In the genomic region with DNA sequence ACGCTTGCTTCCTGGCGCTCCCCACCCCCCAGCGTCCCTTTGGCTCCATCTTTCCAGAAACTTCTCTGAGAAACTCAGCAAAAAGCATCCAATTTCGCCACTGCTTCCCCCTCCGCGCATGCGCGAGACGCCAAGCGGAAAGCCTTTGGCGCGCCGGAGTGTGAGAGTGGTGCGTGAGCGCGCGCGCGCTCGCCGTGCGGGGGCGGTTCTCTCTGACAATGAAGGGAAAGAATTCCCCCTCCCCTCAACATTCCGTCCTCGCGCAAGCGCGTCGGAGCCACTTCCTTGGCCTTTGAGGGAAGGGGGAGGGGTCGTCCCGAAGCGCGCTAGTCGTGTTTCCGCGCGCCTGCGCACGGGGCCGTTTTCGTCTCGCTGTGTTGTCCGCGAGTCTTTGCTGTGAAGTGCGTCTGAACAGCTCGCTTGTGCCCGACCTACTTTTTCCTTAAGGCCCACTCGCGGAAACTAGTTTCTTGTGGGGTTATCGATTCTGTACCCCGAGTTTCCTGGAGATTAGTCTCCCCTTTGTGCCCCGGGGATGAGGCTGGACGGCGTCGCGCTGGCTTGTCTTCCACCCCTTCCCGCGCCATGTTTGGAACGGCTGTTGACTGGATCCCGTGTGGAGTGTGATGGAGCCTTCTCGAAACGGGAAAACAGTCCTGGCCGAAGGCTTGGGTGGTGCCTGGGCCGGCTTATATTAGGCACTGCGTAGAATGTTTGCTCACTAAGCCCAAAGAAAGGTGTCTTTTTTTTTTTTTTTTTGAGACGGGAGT, we compare ENCODE assay signal across 1 cellular context.
TF ChIP-seq lines count a peak whose summit lies in the region.

No MANE protein-coding gene starts in this region.

TF ChIP-seq in HepG2, 621 proteins besides CTCF, POLR2A, EP300 and RAD21 (continued from another document and continues in another):
- TF ChIP-seq, protein P1, sequence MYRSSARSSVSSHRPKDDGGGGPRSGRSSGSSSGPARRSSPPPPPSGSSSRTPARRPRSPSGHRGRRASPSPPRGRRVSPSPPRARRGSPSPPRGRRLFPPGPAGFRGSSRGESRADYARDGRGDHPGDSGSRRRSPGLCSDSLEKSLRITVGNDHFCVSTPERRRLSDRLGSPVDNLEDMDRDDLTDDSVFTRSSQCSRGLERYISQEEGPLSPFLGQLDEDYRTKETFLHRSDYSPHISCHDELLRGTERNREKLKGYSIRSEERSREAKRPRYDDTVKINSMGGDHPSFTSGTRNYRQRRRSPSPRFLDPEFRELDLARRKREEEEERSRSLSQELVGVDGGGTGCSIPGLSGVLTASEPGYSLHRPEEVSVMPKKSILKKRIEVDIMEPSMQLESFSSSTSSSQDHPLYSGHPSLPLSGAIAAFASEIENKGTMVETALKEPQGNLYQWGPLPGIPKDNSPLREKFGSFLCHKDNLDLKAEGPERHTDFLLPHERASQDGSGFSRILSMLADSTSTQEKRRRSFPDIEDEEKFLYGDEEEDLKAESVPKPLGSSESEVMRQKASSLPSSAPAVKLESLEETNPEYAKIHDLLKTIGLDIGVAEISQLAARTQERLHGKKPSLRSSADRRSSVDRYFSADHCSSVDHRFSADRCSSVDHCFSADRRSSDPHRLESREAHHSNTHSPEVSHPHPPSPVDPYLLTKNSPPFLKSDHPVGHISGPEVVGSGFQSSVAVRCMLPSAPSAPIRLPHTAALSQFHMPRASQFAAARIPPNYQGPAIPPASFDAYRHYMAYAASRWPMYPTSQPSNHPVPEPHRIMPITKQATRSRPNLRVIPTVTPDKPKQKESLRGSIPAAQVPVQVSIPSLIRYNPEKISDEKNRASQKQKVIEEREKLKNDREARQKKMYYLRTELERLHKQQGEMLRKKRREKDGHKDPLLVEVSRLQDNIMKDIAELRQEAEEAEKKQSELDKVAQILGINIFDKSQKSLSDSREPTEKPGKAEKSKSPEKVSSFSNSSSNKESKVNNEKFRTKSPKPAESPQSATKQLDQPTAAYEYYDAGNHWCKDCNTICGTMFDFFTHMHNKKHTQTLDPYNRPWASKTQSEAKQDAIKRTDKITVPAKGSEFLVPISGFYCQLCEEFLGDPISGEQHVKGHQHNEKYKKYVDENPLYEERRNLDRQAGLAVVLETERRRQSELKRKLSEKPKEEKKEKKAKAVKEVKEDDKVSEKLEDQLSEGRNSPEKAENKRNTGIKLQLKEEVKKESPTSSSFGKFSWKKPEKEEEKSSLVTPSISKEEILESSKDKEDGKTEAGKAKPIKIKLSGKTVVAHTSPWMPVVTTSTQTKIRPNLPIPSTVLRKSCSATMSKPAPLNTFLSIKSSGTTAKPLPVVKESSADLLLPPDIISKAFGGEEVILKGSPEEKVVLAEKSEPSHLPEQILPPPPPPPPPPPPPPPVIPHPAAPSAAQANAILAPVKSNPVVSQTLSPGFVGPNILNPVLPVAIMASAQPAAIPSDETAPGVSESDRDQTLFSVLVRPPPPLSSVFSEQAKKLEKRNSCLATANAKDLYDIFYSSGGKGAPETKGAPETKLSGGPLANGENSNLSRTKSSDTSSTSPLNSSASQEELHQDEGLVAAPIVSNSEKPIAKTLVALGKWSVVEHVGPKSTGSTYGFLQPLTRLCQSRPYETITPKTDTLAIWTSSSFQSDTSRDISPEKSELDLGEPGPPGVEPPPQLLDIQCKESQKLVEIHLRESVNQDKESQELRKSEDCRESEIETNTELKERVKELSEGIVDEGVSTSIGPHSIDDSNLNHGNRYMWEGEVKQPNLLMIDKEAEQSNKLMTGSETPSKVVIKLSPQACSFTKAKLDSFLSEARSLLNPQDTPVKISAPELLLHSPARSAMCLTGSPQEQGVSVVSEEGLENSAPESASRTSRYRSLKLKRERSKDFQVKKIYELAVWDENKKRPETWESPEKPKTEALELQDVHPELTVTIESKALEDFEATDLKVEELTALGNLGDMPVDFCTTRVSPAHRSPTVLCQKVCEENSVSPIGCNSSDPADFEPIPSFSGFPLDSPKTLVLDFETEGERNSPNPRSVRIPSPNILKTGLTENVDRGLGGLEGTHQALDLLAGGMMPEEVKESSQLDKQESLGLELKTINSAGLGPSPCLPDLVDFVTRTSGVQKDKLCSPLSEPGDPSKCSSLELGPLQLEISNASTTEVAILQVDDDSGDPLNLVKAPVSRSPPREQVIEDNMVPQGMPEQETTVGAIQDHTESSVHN (CRISPR knock-in tag; IDR thresholded peaks at IDR 0.05) = no peak
- no peak for TF ChIP-seq ZNF543 (CRISPR knock-in tag; IDR thresholded peaks at IDR 0.05)
- no peak for TF ChIP-seq EZH2 (conservative IDR thresholded peaks at IDR 0.05; ENCODE audit: low read depth, low read length)
- TF ChIP-seq, protein P2, sequence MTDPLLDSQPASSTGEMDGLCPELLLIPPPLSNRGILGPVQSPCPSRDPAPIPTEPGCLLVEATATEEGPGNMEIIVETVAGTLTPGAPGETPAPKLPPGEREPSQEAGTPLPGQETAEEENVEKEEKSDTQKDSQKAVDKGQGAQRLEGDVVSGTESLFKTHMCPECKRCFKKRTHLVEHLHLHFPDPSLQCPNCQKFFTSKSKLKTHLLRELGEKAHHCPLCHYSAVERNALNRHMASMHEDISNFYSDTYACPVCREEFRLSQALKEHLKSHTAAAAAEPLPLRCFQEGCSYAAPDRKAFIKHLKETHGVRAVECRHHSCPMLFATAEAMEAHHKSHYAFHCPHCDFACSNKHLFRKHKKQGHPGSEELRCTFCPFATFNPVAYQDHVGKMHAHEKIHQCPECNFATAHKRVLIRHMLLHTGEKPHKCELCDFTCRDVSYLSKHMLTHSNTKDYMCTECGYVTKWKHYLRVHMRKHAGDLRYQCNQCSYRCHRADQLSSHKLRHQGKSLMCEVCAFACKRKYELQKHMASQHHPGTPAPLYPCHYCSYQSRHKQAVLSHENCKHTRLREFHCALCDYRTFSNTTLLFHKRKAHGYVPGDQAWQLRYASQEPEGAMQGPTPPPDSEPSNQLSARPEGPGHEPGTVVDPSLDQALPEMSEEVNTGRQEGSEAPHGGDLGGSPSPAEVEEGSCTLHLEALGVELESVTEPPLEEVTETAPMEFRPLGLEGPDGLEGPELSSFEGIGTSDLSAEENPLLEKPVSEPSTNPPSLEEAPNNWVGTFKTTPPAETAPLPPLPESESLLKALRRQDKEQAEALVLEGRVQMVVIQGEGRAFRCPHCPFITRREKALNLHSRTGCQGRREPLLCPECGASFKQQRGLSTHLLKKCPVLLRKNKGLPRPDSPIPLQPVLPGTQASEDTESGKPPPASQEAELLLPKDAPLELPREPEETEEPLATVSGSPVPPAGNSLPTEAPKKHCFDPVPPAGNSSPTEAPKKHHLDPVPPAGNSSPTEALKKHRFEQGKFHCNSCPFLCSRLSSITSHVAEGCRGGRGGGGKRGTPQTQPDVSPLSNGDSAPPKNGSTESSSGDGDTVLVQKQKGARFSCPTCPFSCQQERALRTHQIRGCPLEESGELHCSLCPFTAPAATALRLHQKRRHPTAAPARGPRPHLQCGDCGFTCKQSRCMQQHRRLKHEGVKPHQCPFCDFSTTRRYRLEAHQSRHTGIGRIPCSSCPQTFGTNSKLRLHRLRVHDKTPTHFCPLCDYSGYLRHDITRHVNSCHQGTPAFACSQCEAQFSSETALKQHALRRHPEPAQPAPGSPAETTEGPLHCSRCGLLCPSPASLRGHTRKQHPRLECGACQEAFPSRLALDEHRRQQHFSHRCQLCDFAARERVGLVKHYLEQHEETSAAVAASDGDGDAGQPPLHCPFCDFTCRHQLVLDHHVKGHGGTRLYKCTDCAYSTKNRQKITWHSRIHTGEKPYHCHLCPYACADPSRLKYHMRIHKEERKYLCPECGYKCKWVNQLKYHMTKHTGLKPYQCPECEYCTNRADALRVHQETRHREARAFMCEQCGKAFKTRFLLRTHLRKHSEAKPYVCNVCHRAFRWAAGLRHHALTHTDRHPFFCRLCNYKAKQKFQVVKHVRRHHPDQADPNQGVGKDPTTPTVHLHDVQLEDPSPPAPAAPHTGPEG (CRISPR knock-in tag; IDR thresholded peaks at IDR 0.05) = peak; percentile 59; the same call in 1 of the 2 replicates
- TF ChIP-seq, protein P3, sequence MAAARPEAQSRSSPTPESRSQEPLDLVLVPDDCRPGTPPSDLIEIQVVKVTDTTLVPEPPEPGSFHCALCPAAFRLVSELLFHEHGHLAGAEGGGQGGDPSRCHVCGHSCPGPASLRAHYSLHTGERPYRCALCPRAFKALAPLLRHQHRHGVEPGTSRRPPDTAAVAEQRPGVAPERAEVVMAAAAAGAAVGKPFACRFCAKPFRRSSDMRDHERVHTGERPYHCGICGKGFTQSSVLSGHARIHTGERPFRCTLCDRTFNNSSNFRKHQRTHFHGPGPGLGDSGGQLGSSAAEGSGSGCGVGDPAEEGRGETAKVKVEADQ (CRISPR knock-in tag; IDR thresholded peaks at IDR 0.05; ENCODE audit: borderline replicate concordance) = peak; percentile 66; the same call in 1 of the 2 replicates
- TF ChIP-seq FOSL1 (CRISPR knock-in tag; IDR thresholded peaks at IDR 0.05; ENCODE audit: borderline replicate concordance) = no peak
- TF ChIP-seq ZNF589 (CRISPR knock-in tag; conservative IDR thresholded peaks at IDR 0.05) = no peak
- no peak for TF ChIP-seq ZNF431 (CRISPR knock-in tag; IDR thresholded peaks at IDR 0.05; ENCODE audit: borderline replicate concordance, low read depth)
- TF ChIP-seq HBP1 (CRISPR knock-in tag; IDR thresholded peaks at IDR 0.05; ENCODE audit: low read depth) = no peak
- TF ChIP-seq ZFP36 (IDR thresholded peaks at IDR 0.05; ENCODE audit: borderline replicate concordance, low read depth, low read length, partially characterized antibody) = no peak
- TF ChIP-seq RFX5 (IDR thresholded peaks at IDR 0.05; ENCODE audit: low read depth, low read length) = peak; percentile 7; the same call in 1 of the 2 replicates
- peak; percentile 97 for TF ChIP-seq ZBTB14 (CRISPR knock-in tag; IDR thresholded peaks at IDR 0.05)
- TF ChIP-seq NFE2L1 (CRISPR knock-in tag; IDR thresholded peaks at IDR 0.05; ENCODE audit: borderline replicate concordance) = no peak
- TF ChIP-seq, protein P4, sequence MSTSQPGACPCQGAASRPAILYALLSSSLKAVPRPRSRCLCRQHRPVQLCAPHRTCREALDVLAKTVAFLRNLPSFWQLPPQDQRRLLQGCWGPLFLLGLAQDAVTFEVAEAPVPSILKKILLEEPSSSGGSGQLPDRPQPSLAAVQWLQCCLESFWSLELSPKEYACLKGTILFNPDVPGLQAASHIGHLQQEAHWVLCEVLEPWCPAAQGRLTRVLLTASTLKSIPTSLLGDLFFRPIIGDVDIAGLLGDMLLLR (CRISPR knock-in tag; IDR thresholded peaks at IDR 0.05) = no peak
- peak; percentile 10; the same call in 1 of the 2 replicates for TF ChIP-seq MED13 (CRISPR knock-in tag; IDR thresholded peaks at IDR 0.05)
- TF ChIP-seq ZNF333 (CRISPR knock-in tag; IDR thresholded peaks at IDR 0.05; ENCODE audit: borderline replicate concordance) = no peak
- TF ChIP-seq, protein P5, sequence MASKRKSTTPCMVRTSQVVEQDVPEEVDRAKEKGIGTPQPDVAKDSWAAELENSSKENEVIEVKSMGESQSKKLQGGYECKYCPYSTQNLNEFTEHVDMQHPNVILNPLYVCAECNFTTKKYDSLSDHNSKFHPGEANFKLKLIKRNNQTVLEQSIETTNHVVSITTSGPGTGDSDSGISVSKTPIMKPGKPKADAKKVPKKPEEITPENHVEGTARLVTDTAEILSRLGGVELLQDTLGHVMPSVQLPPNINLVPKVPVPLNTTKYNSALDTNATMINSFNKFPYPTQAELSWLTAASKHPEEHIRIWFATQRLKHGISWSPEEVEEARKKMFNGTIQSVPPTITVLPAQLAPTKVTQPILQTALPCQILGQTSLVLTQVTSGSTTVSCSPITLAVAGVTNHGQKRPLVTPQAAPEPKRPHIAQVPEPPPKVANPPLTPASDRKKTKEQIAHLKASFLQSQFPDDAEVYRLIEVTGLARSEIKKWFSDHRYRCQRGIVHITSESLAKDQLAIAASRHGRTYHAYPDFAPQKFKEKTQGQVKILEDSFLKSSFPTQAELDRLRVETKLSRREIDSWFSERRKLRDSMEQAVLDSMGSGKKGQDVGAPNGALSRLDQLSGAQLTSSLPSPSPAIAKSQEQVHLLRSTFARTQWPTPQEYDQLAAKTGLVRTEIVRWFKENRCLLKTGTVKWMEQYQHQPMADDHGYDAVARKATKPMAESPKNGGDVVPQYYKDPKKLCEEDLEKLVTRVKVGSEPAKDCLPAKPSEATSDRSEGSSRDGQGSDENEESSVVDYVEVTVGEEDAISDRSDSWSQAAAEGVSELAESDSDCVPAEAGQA (IDR thresholded peaks at IDR 0.05; ENCODE audit: low read depth) = peak; percentile 30
- TF ChIP-seq, protein P5 (CRISPR knock-in tag; IDR thresholded peaks at IDR 0.05; ENCODE audit: borderline replicate concordance) = no peak
